In the genomic region with DNA sequence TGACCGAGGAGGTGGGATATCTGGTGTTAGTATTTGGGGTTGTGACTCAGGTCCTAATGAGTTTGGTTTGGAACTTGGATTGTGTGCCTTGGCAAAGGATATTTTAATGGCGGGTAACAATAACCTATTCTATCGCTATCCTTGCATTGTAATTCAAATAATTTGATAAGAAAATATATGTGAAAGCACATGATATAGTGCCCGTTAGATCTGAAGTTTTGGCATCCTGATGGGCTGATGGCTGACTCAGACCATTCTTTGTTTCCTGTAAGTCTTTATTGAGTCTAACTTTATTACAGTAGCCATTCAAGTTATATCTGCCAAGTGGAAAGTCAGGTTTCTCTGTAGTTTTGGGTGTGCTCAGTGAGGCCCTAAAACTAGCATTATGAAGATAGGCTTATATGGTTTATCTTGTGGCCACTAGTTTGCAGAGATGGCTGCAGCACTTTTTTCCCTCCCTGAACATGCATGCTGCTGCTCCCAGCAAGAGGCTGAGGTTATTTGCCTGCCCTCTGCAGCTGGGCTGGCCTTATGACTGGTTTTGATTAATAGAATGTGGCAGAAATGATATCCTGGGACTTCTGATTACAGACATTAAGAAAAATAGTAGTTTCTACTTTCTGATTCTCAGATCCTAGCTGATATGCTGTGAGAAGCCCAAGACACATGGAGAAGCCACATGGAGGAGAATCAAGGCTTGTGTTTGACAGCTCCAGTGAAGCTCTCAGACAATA, we compare ENCODE assay signal across 21 cellular contexts. TPM values are rescaled to one million over a fixed set of nuclear protein-coding genes. Genes with fewer than 3 reads are reported as not detected.
"Had no signal": no experiment of that assay in that cellular context is flagged by ENCODE, and none has a peak within 500 bp of the region (broad histone marks: within the 10 kb centered on the region; RNA-seq: fewer than 3 reads in every experiment).

No MANE protein-coding gene starts in this region.

- H3K4me3 ChIP-seq: hepatocyte, pancreas, sigmoid colon, testis had no signal

- H3K27me3 ChIP-seq: foreskin keratinocyte, hepatocyte, neutrophil, pancreas, sigmoid colon, testis had no signal

- H3K79me2 ChIP-seq: hepatocyte had no signal

- H3K36me3 ChIP-seq: neutrophil, pancreas, sigmoid colon had no signal

- H3K27ac ChIP-seq: foreskin keratinocyte, hepatocyte, neutrophil, pancreas, sigmoid colon, testis had no signal

- DNase-seq: activated CD4-positive, alpha-beta T cell treated with anti-CD3 and anti-CD28 coated beads, Interleukin-2, amount 50 U/mL, for 1 hour; activated CD4-positive, CD25-positive, alpha-beta regulatory T cell treated with anti-CD3 and anti-CD28 coated beads, Interleukin-2, amount 50 U/mL, for 72 hours; activated CD8-positive, alpha-beta memory T cell treated with anti-CD3 and anti-CD28 coated beads, Interleukin-2, amount 50 U/mL, for 4 hours; activated naive CD4-positive, alpha-beta T cell treated with anti-CD3 and anti-CD28 coated beads, Interleukin-2, amount 10 ng/mL, durations not matched to agents 7 days and 5 days; activated naive CD8-positive, alpha-beta T cell treated with anti-CD3 and anti-CD28 coated beads, Interleukin-2, amount 50 U/mL, for 24 hours; activated T-cell treated with anti-CD3 and anti-CD28 coated beads, Interleukin-2, amount 50 U/mL, for 4 hours; aorta; caudate nucleus; foreskin keratinocyte; pancreas; sigmoid colon; stimulated activated CD4-positive, alpha-beta T cell treated with anti-CD3 and anti-CD28 coated beads, Interleukin-4, amount 100 ng/mL, for 4 hours; T-cell; testis had no signal

- H3K4me2 ChIP-seq: hepatocyte had no signal

- H3K4me1 ChIP-seq: foreskin keratinocyte, pancreas, sigmoid colon, testis had no signal

- FAIRE-seq: colon, pancreas had no signal

- H3K9me3 ChIP-seq: neutrophil, pancreas, sigmoid colon, testis had no signal

RNA-seq across cellular contexts. Expression of gene CFAP95, which starts 46.6 kb away (rescaled TPM):
- total RNA-seq: activated T-cell treated with anti-CD3 and anti-CD28 coated beads, Interleukin-2, amount 50 U/mL, for 4 hours; aorta; foreskin keratinocyte; hepatocyte; lower leg skin; natural killer cell treated with Interleukin-12 subunit alpha and Interleukin-12 subunit beta and Interleukin-15 and Interleukin-18, amount 100 ng/mL, for 72 hours; pulmonary artery endothelial cell; sigmoid colon; T-cell had no signal
- polyA plus RNA-seq: aorta, esophagus, foreskin keratinocyte had no signal
